8 cellular contexts compared by ENCODE assay signal in the genomic region with DNA sequence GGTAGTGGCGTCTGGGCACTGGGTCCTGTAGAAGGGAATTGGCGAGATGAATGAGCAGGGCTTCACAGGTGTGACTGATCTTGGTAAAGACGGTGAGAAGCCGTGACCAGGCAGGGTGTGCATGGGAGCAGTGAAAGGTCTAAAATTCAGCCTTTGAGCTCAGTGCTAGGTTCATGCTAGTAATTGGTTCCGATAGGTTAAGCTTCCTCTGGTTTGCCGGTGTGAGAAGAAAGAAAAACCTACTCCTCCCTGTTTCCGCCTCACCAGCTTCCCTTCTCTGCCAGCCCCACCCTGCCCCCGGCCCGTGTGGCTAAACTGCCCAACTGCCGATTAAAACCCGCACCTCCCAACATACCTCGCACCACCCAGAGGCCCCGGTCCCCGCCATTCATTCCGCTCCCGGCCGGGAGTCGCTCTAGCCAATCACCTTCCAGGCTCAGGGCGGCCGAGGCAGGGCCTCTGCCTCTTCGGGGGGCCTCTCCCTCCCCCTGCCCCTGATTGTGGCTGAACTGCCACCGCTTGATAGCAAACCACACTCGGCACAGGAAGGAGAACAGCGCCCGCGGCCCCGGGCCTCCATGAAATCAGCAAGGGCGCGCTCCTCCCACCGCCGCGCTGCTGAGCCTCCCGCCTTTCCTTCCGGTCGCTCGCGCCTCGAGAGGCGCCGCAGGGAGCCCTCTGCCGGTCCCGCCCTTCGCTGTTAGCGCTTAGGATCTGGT. TPM values are rescaled to one million over a fixed set of nuclear protein-coding genes. Genes with fewer than 3 reads are reported as not detected.
A peak's percentile ranks its signal among the peaks of the same experiment; 100 is the strongest.
DNase-seq lines count a peak whose midpoint lies in the region; ATAC-seq and TF ChIP-seq lines count a peak whose summit lies in the region.

No MANE protein-coding gene starts in this region.

- H3K27me3 ChIP-seq in CD4-positive, alpha-beta T cell (ENCODE audit: control insufficient read depth, insufficient read depth, low read length) = no peaks in the 10 kb centered on the region
- H3K27me3 ChIP-seq in HL-60 (ENCODE audit: insufficient read depth, poor library complexity, severe bottlenecking) = no peaks in the 10 kb centered on the region
- no peaks in the 10 kb centered on the region for H3K27me3 ChIP-seq in ectodermal cell (ENCODE audit: control insufficient read depth, insufficient read depth, low read length, poor library complexity, severe bottlenecking)
- H3K27me3 ChIP-seq in lung (ENCODE audit: control insufficient read depth, insufficient read depth) = no peaks in the 10 kb centered on the region

- CTCF ChIA-PET in CD4-positive, alpha-beta T cell (lab: Charles Lee) = interaction anchor here (0.9 to 2.9 kb wide), 7 partner anchors 13 to 110 kb away, joined by 3 to 23 read pairs (median 5); no protein-coding TSS in a partner anchor
- CTCF ChIA-PET in activated CD4-positive, alpha-beta memory T cell treated with anti-CD3 and anti-CD28 coated beads, Interleukin-2, amount 10 ng/mL, durations not matched to agents 7 days and 5 days (lab: Charles Lee) = interaction anchor here (0.5 to 7.3 kb wide), 13 partner anchors 8 to 742 kb away, joined by 3 to 118 read pairs (median 4); a partner anchor contains a TSS

- H3K4me3 ChIP-seq in HL-60 (replicated peaks; ENCODE audit: insufficient read depth, low read length) (peak overlapping the region; percentile 41), ectodermal cell (ENCODE audit: insufficient read depth, low read depth, low read length) (peak overlapping the region; percentile 38), lung (peak overlapping the region; percentile 75)

- H3K36me3 ChIP-seq in ectodermal cell (ENCODE audit: control insufficient read depth, insufficient read depth, low read length) (no peaks in the 10 kb centered on the region), lung (ENCODE audit: control insufficient read depth in 2 of 2, insufficient read depth in 2 of 2, low read length in 2 of 2) (no peaks in the 10 kb centered on the region)

- peaks cover 18% of the 10 kb centered on the region for H3K4me1 ChIP-seq in ectodermal cell (ENCODE audit: control insufficient read depth, insufficient read depth, low read length)
- peaks cover 0 to 3% of the 10 kb centered on the region in 2 donors for H3K4me1 ChIP-seq in lung (ENCODE audit: control insufficient read depth in 2 of 2, insufficient read depth in 2 of 2, low read length in 2 of 2)

- H3K9me3 Mint-ChIP-seq in CD4-positive, alpha-beta T cell = no peaks in the 10 kb centered on the region
- no peaks in the 10 kb centered on the region for H3K9me3 Mint-ChIP-seq in activated CD4-positive, alpha-beta memory T cell treated with anti-CD3 and anti-CD28 coated beads, Interleukin-2, amount 10 ng/mL, durations not matched to agents 7 days and 5 days

- peaks cover 67% of the 10 kb centered on the region for H3K4me1 Mint-ChIP-seq in CD4-positive, alpha-beta T cell (ENCODE audit: low read depth)
- H3K4me1 Mint-ChIP-seq in activated CD4-positive, alpha-beta memory T cell treated with anti-CD3 and anti-CD28 coated beads, Interleukin-2, amount 10 ng/mL, durations not matched to agents 7 days and 5 days = peaks cover 65% of the 10 kb centered on the region

- 3% methylated on average over 44 of the region's 44 CpGs for WGBS in ectodermal cell, 2 experiments
- 1 to 2% methylated on average over 44 of the region's 44 CpGs for WGBS in lung, 2 donors

- H3K9me3 ChIP-seq in CD4-positive, alpha-beta T cell (ENCODE audit: control insufficient read depth, low read length) = no peaks in the 10 kb centered on the region
- no peaks in the 10 kb centered on the region for H3K9me3 ChIP-seq in ectodermal cell (ENCODE audit: control insufficient read depth, low read length)
- H3K9me3 ChIP-seq in lung (ENCODE audit: control insufficient read depth in 2 of 2, insufficient read depth in 1 of 2, low read length in 1 of 2) = no peaks in the 10 kb centered on the region

- H3K27me3 Mint-ChIP-seq in CD4-positive, alpha-beta T cell = no peaks in the 10 kb centered on the region
- H3K27me3 Mint-ChIP-seq in activated CD4-positive, alpha-beta memory T cell treated with anti-CD3 and anti-CD28 coated beads, Interleukin-2, amount 10 ng/mL, durations not matched to agents 7 days and 5 days = no peaks in the 10 kb centered on the region

- DNase-seq in CD4-positive, alpha-beta T cell = peak; percentile 72 to 88 (median 84)
- peak; percentile 96 to 100 for DNase-seq in HL-60 (ENCODE audit: low read depth in 1 of 2, low spot score in 1 of 2)
- peak; percentile 79 for DNase-seq in NCI-H82 treated with DMSO at 0.1 percent for 48 hours (lab: John Stamatoyannopoulos, UW; ENCODE audit: unreplicated experiment)
- DNase-seq in activated CD4-positive, alpha-beta memory T cell treated with anti-CD3 and anti-CD28 coated beads, Interleukin-2, amount 10 ng/mL, durations not matched to agents 7 days and 5 days = peak; percentile 97
- DNase-seq in lung (ENCODE audit: low spot score) = peak; percentile 86
- peak; percentile 62 to 67 (median 66) for DNase-seq in stimulated activated CD4-positive, alpha-beta T cell treated with anti-CD3 and anti-CD28 coated beads, TNF-alpha, amount 100 ng/mL, for 4 hours (ENCODE audit: low read depth in 3 of 3)

- H3K4me3 Mint-ChIP-seq in CD4-positive, alpha-beta T cell = peak overlapping the region; percentile 90
- H3K4me3 Mint-ChIP-seq in activated CD4-positive, alpha-beta memory T cell treated with anti-CD3 and anti-CD28 coated beads, Interleukin-2, amount 10 ng/mL, durations not matched to agents 7 days and 5 days = peak overlapping the region; percentile 97

- no peak for TF ChIP-seq CTCF in CD4-positive, alpha-beta T cell (IDR thresholded peaks at IDR 0.05)
- no peak for TF ChIP-seq CTCF in HL-60 (IDR thresholded peaks at IDR 0.05; ENCODE audit: insufficient read depth, low read length)
- no peak for TF ChIP-seq CTCF in lung (IDR thresholded peaks at IDR 0.05; ENCODE audit: control extremely low read depth, extremely low read depth)

- peak overlapping the region; percentile 94 for H3K27ac Mint-ChIP-seq in CD4-positive, alpha-beta T cell
- peak overlapping the region; percentile 98 for H3K27ac Mint-ChIP-seq in activated CD4-positive, alpha-beta memory T cell treated with anti-CD3 and anti-CD28 coated beads, Interleukin-2, amount 10 ng/mL, durations not matched to agents 7 days and 5 days

- peak; percentile 83 for ATAC-seq in CD4-positive, alpha-beta T cell (ENCODE audit: poor library complexity)
- ATAC-seq in GM19455 (IDR thresholded peaks at IDR 0.05; ENCODE audit: unreplicated experiment) = peak; percentile 74
- peak; percentile 87 for ATAC-seq in lung (ENCODE audit: insufficient read depth, low FRiP score)

- H3K27ac ChIP-seq in CD4-positive, alpha-beta T cell (ENCODE audit: low read depth, low read length) = peak overlapping the region; percentile 90
- H3K27ac ChIP-seq in HL-60 (replicated peaks) (peak overlapping the region; percentile 99), ectodermal cell (ENCODE audit: insufficient read depth, low read depth, low read length, poor library complexity, severe bottlenecking) (peak overlapping the region; percentile 98), lung (ENCODE audit: low read depth in 1 of 2, low read length in 1 of 2) (peak overlapping the region; percentile 84 to 99)

- POLR2A ChIA-PET in CD4-positive, alpha-beta T cell (lab: Charles Lee) = interaction anchor here (0.6 to 4.5 kb wide), 23 partner anchors 10 to 310 kb away, joined by 3 to 80 read pairs (median 6); a partner anchor contains a TSS
- POLR2A ChIA-PET in activated CD4-positive, alpha-beta memory T cell treated with anti-CD3 and anti-CD28 coated beads, Interleukin-2, amount 10 ng/mL, durations not matched to agents 7 days and 5 days (lab: Charles Lee) = interaction anchor here (0.7 to 7.6 kb wide), 24 partner anchors 9 to 371 kb away, joined by 3 to 177 read pairs (median 7); a partner anchor contains a TSS

- intact Hi-C loops in CD4-positive, alpha-beta T cell (cut with DNase I, micrococcal nuclease) = loop anchor here (1.0 to 2.0 kb wide), 3 partner anchors 8 to 53 kb away; no protein-coding TSS in a partner anchor

- H3K36me3 Mint-ChIP-seq in CD4-positive, alpha-beta T cell (ENCODE audit: low read depth) = no peaks in the 10 kb centered on the region
- peaks cover 11% of the 10 kb centered on the region for H3K36me3 Mint-ChIP-seq in activated CD4-positive, alpha-beta memory T cell treated with anti-CD3 and anti-CD28 coated beads, Interleukin-2, amount 10 ng/mL, durations not matched to agents 7 days and 5 days (ENCODE audit: low read depth)

RNA-seq across cellular contexts. Expression of a gene that starts 7.3 kb away (rescaled TPM):
- 1 to 10 TPM; 7.4 to 8.4 TPM for total RNA-seq in CD4-positive, alpha-beta T cell
- 10 to 100 TPM; 50.1 to 52.8 TPM for total RNA-seq in activated CD4-positive, alpha-beta memory T cell treated with anti-CD3 and anti-CD28 coated beads, Interleukin-2, amount 10 ng/mL, durations not matched to agents 7 days and 5 days
- polyA plus RNA-seq in ectodermal cell (2013, experiment 1 of 4) = 1.9 TPM
- 2.8 TPM for polyA plus RNA-seq in ectodermal cell (2013, experiment 2 of 4)
- polyA plus RNA-seq in ectodermal cell (2013, experiment 3 of 4) = 1.8 TPM
- polyA plus RNA-seq in ectodermal cell (2013, experiment 4 of 4) = 2.0 TPM
- 10 to 100 TPM in 1 of 2 donors, 1 to 10 TPM in 1; 9.7 to 17.6 TPM for total RNA-seq in lung
- 10 to 100 TPM in 1 of 2 donors, 1 to 10 TPM in 1; 6.6 to 16.3 TPM for polyA plus RNA-seq in lung

Comparison
In these comparisons a context has a peak if more than half of its experiments do, and no peak if none do; other contexts are left out.
1. Peak in every context shown above with its lines: DNase-seq, ATAC-seq, H3K4me3 ChIP-seq and H3K27ac ChIP-seq.